ENCODE assay signal across 8 cellular contexts in the genomic region with DNA sequence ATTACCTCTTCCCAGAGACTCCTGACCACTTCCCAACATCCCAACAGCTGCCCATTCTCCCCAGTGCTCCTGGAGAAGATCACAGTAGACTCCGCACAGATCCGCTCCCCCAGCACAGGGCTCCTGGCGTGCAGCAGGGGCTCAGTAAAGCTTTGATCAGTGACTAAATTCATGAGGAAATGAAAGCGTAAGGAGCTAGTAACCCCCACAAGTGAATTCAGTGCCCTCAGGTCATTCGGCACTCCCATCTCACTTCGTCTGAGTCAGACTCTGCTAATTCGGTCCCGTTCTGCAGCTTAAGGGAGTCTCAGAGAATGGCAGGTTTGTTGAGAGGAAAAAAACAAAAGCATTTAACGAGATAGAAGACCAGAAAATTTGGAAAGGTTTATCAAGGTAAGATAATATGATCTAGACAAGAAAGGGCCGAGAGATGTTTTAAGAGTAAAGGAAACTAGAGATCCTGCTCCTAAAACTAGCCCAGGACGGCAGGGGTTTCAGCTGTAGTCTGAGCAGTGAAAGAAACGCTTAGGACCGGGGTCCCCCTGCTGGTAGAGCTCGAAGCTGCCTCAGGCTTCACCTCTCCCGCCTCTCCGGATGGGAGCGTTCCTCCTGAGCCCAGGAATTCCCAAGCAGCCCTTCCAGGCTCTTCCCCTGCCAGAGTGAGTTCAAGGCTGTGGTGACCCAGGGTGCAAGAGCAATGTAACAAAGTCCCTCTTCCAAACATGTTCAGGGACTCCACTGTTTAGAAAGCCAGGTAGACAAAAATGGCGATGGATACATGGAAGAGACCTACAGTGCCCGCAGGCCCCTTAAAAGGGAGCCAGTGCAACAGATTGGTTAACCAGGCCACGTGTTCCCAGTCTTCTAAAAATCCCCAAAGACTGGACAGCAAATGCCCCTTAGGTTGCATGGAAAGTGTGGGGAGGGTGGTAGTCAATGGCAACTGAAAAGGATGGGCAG.
DNase-seq lines count a peak whose midpoint lies in the region; ATAC-seq lines count a peak whose summit lies in the region.

No MANE protein-coding gene starts in this region.

- intact Hi-C loops in right cardiac atrium (cut with DNase I) = loop anchor here (2.0 to 10.0 kb wide), 4 partner anchors 128 to 242 kb away; a partner anchor contains a TSS

- 26% methylated on average over 20 of the region's 20 CpGs for WGBS in right cardiac atrium

- no peak overlapping the region for H3K27ac ChIP-seq in right cardiac atrium (ENCODE audit: low read length)
- no peak overlapping the region for H3K27ac ChIP-seq in effector memory CD4-positive, alpha-beta T cell (ENCODE audit: insufficient read depth, low read length, poor library complexity, severe bottlenecking)

- no peaks in the 10 kb centered on the region for H3K27me3 ChIP-seq in right cardiac atrium (ENCODE audit: control insufficient read depth, insufficient read depth)
- no peaks in the 10 kb centered on the region for H3K27me3 ChIP-seq in effector memory CD4-positive, alpha-beta T cell (replicated peaks; ENCODE audit: control insufficient read depth, insufficient read depth, low read length, poor library complexity, severe bottlenecking)

- peak overlapping the region; percentile 21 for H3K4me3 ChIP-seq in right cardiac atrium (ENCODE audit: low read length)
- H3K4me3 ChIP-seq in effector memory CD4-positive, alpha-beta T cell (ENCODE audit: insufficient read depth, low read depth, low read length, poor library complexity, severe bottlenecking) = no peak overlapping the region

- ATAC-seq in GM18858 (IDR thresholded peaks at IDR 0.05; ENCODE audit: unreplicated experiment) (peak; percentile 69), HG03066 (IDR thresholded peaks at IDR 0.05; ENCODE audit: low read depth, unreplicated experiment) (peak; percentile 63), right cardiac atrium (peak; percentile 97 to 98)

- H3K9me3 ChIP-seq in right cardiac atrium (ENCODE audit: control insufficient read depth, low read length) = no peaks in the 10 kb centered on the region
- no peaks in the 10 kb centered on the region for H3K9me3 ChIP-seq in effector memory CD4-positive, alpha-beta T cell (ENCODE audit: control insufficient read depth, low read length)

- DNase-seq in CD1c-positive myeloid dendritic cell (ENCODE audit: extremely low spot score) (peak; percentile 51), NCI-H345 (lab: John Stamatoyannopoulos, UW) (peak; percentile 40), amygdala (lab: John Stamatoyannopoulos, UW) (peak in 54 of 56 donors; percentile 4 to 89 (median 58)), right cardiac atrium (peak; percentile 81 to 94 (median 88)), putamen (ENCODE audit: low spot score) (peak; percentile 79)
- DNase-seq in effector memory CD4-positive, alpha-beta T cell = no peak

- H3K36me3 ChIP-seq in effector memory CD4-positive, alpha-beta T cell (ENCODE audit: control insufficient read depth, insufficient read depth, low read length) = no peaks in the 10 kb centered on the region

- H3K4me1 ChIP-seq in right cardiac atrium (ENCODE audit: control insufficient read depth, insufficient read depth, low read length) = peaks cover 2% of the 10 kb centered on the region
- H3K4me1 ChIP-seq in effector memory CD4-positive, alpha-beta T cell (ENCODE audit: control insufficient read depth, insufficient read depth, low read length, poor library complexity, severe bottlenecking) = no peaks in the 10 kb centered on the region

Comparison
In these comparisons a context has a peak if more than half of its experiments do, and no peak if none do; other contexts are left out.
1. DNase-seq: peak in CD1c-positive myeloid dendritic cell (single experiment), NCI-H345 (single experiment), amygdala (54 of 56), right cardiac atrium (3 of 3) and putamen (single experiment); none in effector memory CD4-positive, alpha-beta T cell (0 of 3).
2. Peak in every context shown above with its lines, with median percentiles within 50 percentile points of each other: ATAC-seq.